In genomic region chr7:27689045-27689877, GRCh38 we compare ENCODE assay signal across 10 cellular contexts.
DNase-seq lines count a peak whose midpoint lies in the region; FAIRE-seq and TF ChIP-seq lines count a peak whose summit lies in the region.
"Had no signal": no experiment of that assay in that cellular context is flagged by ENCODE, and none has a peak within 500 bp of the region (broad histone marks: within the 10 kb centered on the region; RNA-seq: fewer than 3 reads in every experiment).

No MANE protein-coding gene starts in this region.

- H3K27ac ChIP-seq in SK-N-MC = 0 out of 2 replicates have a peak overlapping the region, but pooled peaks have one; percentile 44
- H3K27ac ChIP-seq: upper lobe of left lung had no signal

- CTCF ChIA-PET in HEK293T (lab: Yijun Ruan, JAX) = interaction anchor here (1.0 kb wide), 1 partner anchor 86 kb away, joined by 3 read pairs; no protein-coding TSS in a partner anchor

- H3K36me3 ChIP-seq in SK-N-MC (ENCODE audit: insufficient read depth, low read length) = no peaks in the 10 kb centered on the region
- H3K36me3 ChIP-seq: upper lobe of left lung had no signal

- peak; percentile 15 for DNase-seq in DMS53 treated with DMSO at 0.1 percent for 48 hours (lab: John Stamatoyannopoulos, UW; ENCODE audit: unreplicated experiment)
- DNase-seq in HEK293T (ENCODE audit: extremely low spot score) = peak; percentile 35
- DNase-seq in SK-N-MC (ENCODE audit: low read depth, low spot score) = no peak
- DNase-seq in germinal center (ENCODE audit: low spot score) = peak; percentile 41
- no peak for DNase-seq in urothelium cell line (ENCODE audit: low spot score)
- DNase-seq in epidermal melanocyte (ENCODE audit: insufficient read length, low spot score) = no peak
- no peak for DNase-seq in SKM-1 treated with dmso at 0.1 percent for 144 hours (lab: John Stamatoyannopoulos, UW; ENCODE audit: unreplicated experiment)
- DNase-seq in NCI-H510A (lab: John Stamatoyannopoulos, UW) = no peak
- DNase-seq: left cardiac atrium had no signal

- peak; percentile 9 for FAIRE-seq in urothelium cell line (lab: Jason Lieb, UNC)

- H3K4me3 ChIP-seq in SK-N-MC = no peak overlapping the region
- H3K4me3 ChIP-seq: upper lobe of left lung had no signal

- H3K9ac ChIP-seq in SK-N-MC (ENCODE audit: insufficient read length) = no peak overlapping the region

- POLR2A ChIA-PET in HEK293T (lab: Yijun Ruan, JAX) = no interaction called here

- H3K9me3 ChIP-seq in SK-N-MC (ENCODE audit: low read depth, low read length) = no peaks in the 10 kb centered on the region
- H3K9me3 ChIP-seq: upper lobe of left lung had no signal

TF ChIP-seq in HEK293T, 16 proteins besides CTCF, POLR2A, EP300 and RAD21:
- TF ChIP-seq LEF1 (IDR thresholded peaks at IDR 0.05; ENCODE audit: borderline replicate concordance) (no peak), PKNOX1 (IDR thresholded peaks at IDR 0.05) (no peak), ZNF384 (IDR thresholded peaks at IDR 0.05) (no peak), SP1 (IDR thresholded peaks at IDR 0.05) (no peak), FOXA1 (IDR thresholded peaks at IDR 0.05) (no peak), FOXK2 (IDR thresholded peaks at IDR 0.05) (no peak), L3MBTL2 (conservative IDR thresholded peaks at IDR 0.05) (no peak), BHLHE40 (IDR thresholded peaks at IDR 0.05; ENCODE audit: borderline replicate concordance) (no peak), NFRKB (IDR thresholded peaks at IDR 0.05) (no peak), ELF4 (IDR thresholded peaks at IDR 0.05) (no peak), SUZ12 (IDR thresholded peaks at IDR 0.05) (no peak), CTBP1 (IDR thresholded peaks at IDR 0.05; ENCODE audit: borderline replicate concordance) (no peak), FOXM1 (IDR thresholded peaks at IDR 0.05; ENCODE audit: borderline replicate concordance) (no peak), HDGF (IDR thresholded peaks at IDR 0.05; ENCODE audit: borderline replicate concordance) (no peak), ARNT (IDR thresholded peaks at IDR 0.05) (no peak), TARDBP (IDR thresholded peaks at IDR 0.05) (no peak)
TF ChIP-seq in HEK293T: peak in this region for 0.

Comparison
In these comparisons a context has a peak if more than half of its experiments do, and no peak if none do; other contexts are left out.
1. DNase-seq: peak in DMS53 treated with DMSO at 0.1 percent for 48 hours (single experiment), HEK293T (single experiment) and germinal center (single experiment); none in SK-N-MC (single experiment), urothelium cell line (single experiment), epidermal melanocyte (single experiment), SKM-1 treated with dmso at 0.1 percent for 144 hours (single experiment) and NCI-H510A (single experiment).